18 cellular contexts compared by ENCODE assay signal in genomic region chr14:72828604-72829003, GRCh38.
"Had no signal": no experiment of that assay in that cellular context is flagged by ENCODE, and none has a peak within 500 bp of the region (broad histone marks: within the 10 kb centered on the region; RNA-seq: fewer than 3 reads in every experiment).

No MANE protein-coding gene starts in this region.

- DNase-seq: activated CD4-positive, alpha-beta T cell treated with anti-CD3 and anti-CD28 coated beads, Interleukin-2, amount 10 ng/mL, durations not matched to agents 7 days and 5 days; activated CD8-positive, alpha-beta memory T cell treated with anti-CD3 and anti-CD28 coated beads, Interleukin-2, amount 50 U/mL, for 4 hours; activated naive CD4-positive, alpha-beta T cell treated with anti-CD3 and anti-CD28 coated beads, Interleukin-2, amount 10 ng/mL, durations not matched to agents 7 days and 5 days; activated naive CD8-positive, alpha-beta T cell treated with anti-CD3 and anti-CD28 coated beads, Interleukin-2, amount 50 U/mL, for 24 hours; activated T-cell treated with anti-CD3 and anti-CD28 coated beads, Interleukin-2, amount 50 U/mL, for 4 hours; anterior cingulate cortex; effector CD4-positive, alpha-beta T cell; naive thymus-derived CD8-positive, alpha-beta T cell; stimulated activated CD4-positive, alpha-beta T cell treated with anti-CD3 and anti-CD28 coated beads, Interleukin-15, amount 100 ng/mL, for 24 hours; stimulated activated CD4-positive, alpha-beta T cell treated with anti-CD3 and anti-CD28 coated beads, Interleukin-2, amount 100 ng/mL, for 48 hours; stimulated activated naive CD8-positive, alpha-beta T cell treated with anti-CD3 and anti-CD28 coated beads, Interleukin-15, amount 100 ng/mL, for 72 hours had no signal

- H3K4me3 ChIP-seq: hepatocyte, skin epidermis had no signal

- H3K27ac Mint-ChIP-seq: activated CD4-positive, alpha-beta T cell treated with anti-CD3 and anti-CD28 coated beads, Interleukin-2, amount 10 ng/mL, durations not matched to agents 7 days and 5 days; activated naive CD4-positive, alpha-beta T cell treated with anti-CD3 and anti-CD28 coated beads, Interleukin-2, amount 10 ng/mL, durations not matched to agents 7 days and 5 days; activated naive CD8-positive, alpha-beta T cell treated with anti-CD3 and anti-CD28 coated beads, Interleukin-2, amount 50 U/mL, for 24 hours; memory B cell; naive thymus-derived CD8-positive, alpha-beta T cell; stimulated activated naive CD8-positive, alpha-beta T cell treated with anti-CD3 and anti-CD28 coated beads, Interleukin-15, amount 100 ng/mL, for 72 hours; T-helper 1 cell treated with Interleukin-12 subunit alpha and Interleukin-12 subunit beta and Interleukin-4 antibody, amounts not matched to agents 30 μg/mL and 1 μg/mL, for 36 hours had no signal

- H3K4me2 ChIP-seq: hepatocyte had no signal

- H3K27me3 ChIP-seq: hepatocyte had no signal

- H2AFZ ChIP-seq: hepatocyte had no signal

- H3K27me3 Mint-ChIP-seq: memory B cell had no signal

- H3K4me1 Mint-ChIP-seq: activated CD4-positive, alpha-beta T cell treated with anti-CD3 and anti-CD28 coated beads, Interleukin-2, amount 10 ng/mL, durations not matched to agents 7 days and 5 days; activated naive CD4-positive, alpha-beta T cell treated with anti-CD3 and anti-CD28 coated beads, Interleukin-2, amount 10 ng/mL, durations not matched to agents 7 days and 5 days; activated naive CD8-positive, alpha-beta T cell treated with anti-CD3 and anti-CD28 coated beads, Interleukin-2, amount 50 U/mL, for 24 hours; central memory CD8-positive, alpha-beta T cell; stimulated activated naive CD8-positive, alpha-beta T cell treated with anti-CD3 and anti-CD28 coated beads, Interleukin-15, amount 100 ng/mL, for 72 hours had no signal

- H3K9me3 Mint-ChIP-seq: activated CD4-positive, alpha-beta T cell treated with anti-CD3 and anti-CD28 coated beads, Interleukin-2, amount 10 ng/mL, durations not matched to agents 7 days and 5 days; activated naive CD4-positive, alpha-beta T cell treated with anti-CD3 and anti-CD28 coated beads, Interleukin-2, amount 10 ng/mL, durations not matched to agents 7 days and 5 days; activated naive CD8-positive, alpha-beta T cell treated with anti-CD3 and anti-CD28 coated beads, Interleukin-2, amount 50 U/mL, for 24 hours; activated T-cell treated with anti-CD3 and anti-CD28 coated beads, Interleukin-2, amount 50 U/mL, for 4 hours; central memory CD8-positive, alpha-beta T cell; memory B cell; naive thymus-derived CD8-positive, alpha-beta T cell; T-helper 1 cell treated with Interleukin-12 subunit alpha and Interleukin-12 subunit beta and Interleukin-4 antibody, amounts not matched to agents 30 μg/mL and 1 μg/mL, for 36 hours had no signal

- H3K36me3 Mint-ChIP-seq: brain had no signal

- H3K4me3 Mint-ChIP-seq: activated CD4-positive, alpha-beta T cell treated with anti-CD3 and anti-CD28 coated beads, Interleukin-2, amount 10 ng/mL, durations not matched to agents 7 days and 5 days; activated naive CD4-positive, alpha-beta T cell treated with anti-CD3 and anti-CD28 coated beads, Interleukin-2, amount 10 ng/mL, durations not matched to agents 7 days and 5 days; activated naive CD8-positive, alpha-beta T cell treated with anti-CD3 and anti-CD28 coated beads, Interleukin-2, amount 50 U/mL, for 24 hours; activated T-cell treated with anti-CD3 and anti-CD28 coated beads, Interleukin-2, amount 50 U/mL, for 4 hours; brain; central memory CD8-positive, alpha-beta T cell; memory B cell; naive thymus-derived CD8-positive, alpha-beta T cell; stimulated activated naive CD8-positive, alpha-beta T cell treated with anti-CD3 and anti-CD28 coated beads, Interleukin-15, amount 100 ng/mL, for 72 hours; T-helper 1 cell treated with Interleukin-12 subunit alpha and Interleukin-12 subunit beta and Interleukin-4 antibody, amounts not matched to agents 30 μg/mL and 1 μg/mL, for 36 hours had no signal

- H3K27ac ChIP-seq: hepatocyte, skin epidermis had no signal

- ATAC-seq: activated naive CD8-positive, alpha-beta T cell treated with anti-CD3 and anti-CD28 coated beads, Interleukin-2, amount 50 U/mL, for 24 hours; activated T-cell treated with anti-CD3 and anti-CD28 coated beads, Interleukin-2, amount 50 U/mL, for 4 hours; esophagus mucosa; naive thymus-derived CD8-positive, alpha-beta T cell; stimulated activated naive CD8-positive, alpha-beta T cell treated with anti-CD3 and anti-CD28 coated beads, Interleukin-15, amount 100 ng/mL, for 72 hours had no signal
